8 cellular contexts compared by ENCODE assay signal in the genomic region with DNA sequence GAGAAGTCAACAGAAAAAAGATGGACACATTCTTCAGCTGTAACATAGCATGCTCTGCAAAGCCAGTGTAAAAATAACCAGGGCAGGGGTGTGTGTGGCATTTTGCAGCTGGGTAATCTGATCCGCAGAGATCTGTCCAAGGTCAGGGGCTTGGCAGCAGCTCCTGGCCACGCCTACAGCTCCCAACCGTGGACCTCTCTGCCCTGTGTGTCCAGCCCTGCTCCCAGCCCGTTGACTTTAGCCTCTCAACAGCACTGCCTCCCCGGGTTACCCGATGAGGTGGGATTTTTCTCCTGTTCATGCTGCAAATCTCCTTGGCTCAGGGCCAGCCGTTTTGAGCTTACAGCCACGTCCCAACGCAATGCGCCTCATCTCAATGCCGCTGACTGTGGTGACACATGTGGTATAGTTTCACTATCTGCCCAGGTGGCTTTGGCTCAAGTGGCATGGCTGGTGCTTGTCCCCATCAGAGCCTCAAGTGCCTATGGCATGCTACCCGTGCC.
DNase-seq lines count a peak whose midpoint lies in the region; ATAC-seq lines count a peak whose summit lies in the region.

No MANE protein-coding gene starts in this region.

- no peak overlapping the region for H3K4ac ChIP-seq in neuronal stem cell (ENCODE audit: low read length)

- no peaks in the 10 kb centered on the region for H3K79me1 ChIP-seq in neuronal stem cell (ENCODE audit: low read depth, low read length)

- no peak overlapping the region for H3K4me2 ChIP-seq in neuronal stem cell (ENCODE audit: insufficient read depth, low read length, poor library complexity, severe bottlenecking)

- no CpG with 5 or more reads among the region's 12 CpGs for WGBS in neuronal stem cell (ENCODE audit: extremely low coverage in 2 of 2, insufficient read length in 2 of 2, insufficient replicate concordance in 1 of 2), 2 donors

- H2AK5ac ChIP-seq in neuronal stem cell (ENCODE audit: low read depth, low read length): no peak overlapping the region

- H2BK120ac ChIP-seq in neuronal stem cell (ENCODE audit: low read depth, low read length): no peak overlapping the region

- peak overlapping the region; percentile 9 for H3K23ac ChIP-seq in neuronal stem cell (ENCODE audit: low read depth, low read length, poor library complexity)

- H3K36me3 ChIP-seq in duodenal mucosa (ENCODE audit: control insufficient read depth in 1 of 2, insufficient read depth in 2 of 2, low read length in 2 of 2): no peaks in the 10 kb centered on the region
- no peaks in the 10 kb centered on the region for H3K36me3 ChIP-seq in neuronal stem cell (replicated peaks in 1 of 2; ENCODE audit: control insufficient read depth in 2 of 2, insufficient read depth in 2 of 2, low read length in 2 of 2)

- no peak overlapping the region for H4K8ac ChIP-seq in neuronal stem cell (ENCODE audit: low read depth, low read length)

- no peak overlapping the region for H3K27ac ChIP-seq in duodenal mucosa (ENCODE audit: low read depth, low read length)
- no peak overlapping the region for H3K27ac ChIP-seq in neuronal stem cell (replicated peaks; ENCODE audit: low read length)

- ATAC-seq in HG02885 (IDR thresholded peaks at IDR 0.05; ENCODE audit: poor library complexity, unreplicated experiment) (no peak), HG03159 (IDR thresholded peaks at IDR 0.05; ENCODE audit: unreplicated experiment) (no peak), HG03439 (IDR thresholded peaks at IDR 0.05; ENCODE audit: unreplicated experiment) (no peak), HG03135 (IDR thresholded peaks at IDR 0.05; ENCODE audit: unreplicated experiment) (no peak)

- H3K9me3 ChIP-seq in duodenal mucosa (ENCODE audit: control insufficient read depth in 1 of 2, low read length in 2 of 2) (no peaks in the 10 kb centered on the region), neuronal stem cell (replicated peaks in 1 of 2; ENCODE audit: control insufficient read depth in 2 of 2, insufficient read depth in 1 of 2, low read depth in 1 of 2, low read length in 2 of 2) (no peaks in the 10 kb centered on the region)

- no peak overlapping the region for H2BK5ac ChIP-seq in neuronal stem cell (ENCODE audit: low read length)

- peaks cover 17 to 19% of the 10 kb centered on the region in 2 donors for H3K4me1 ChIP-seq in duodenal mucosa (ENCODE audit: control insufficient read depth in 1 of 2, insufficient read depth in 2 of 2, low read length in 2 of 2)
- H3K4me1 ChIP-seq in neuronal stem cell (ENCODE audit: control insufficient read depth in 2 of 2, insufficient read depth in 1 of 2, low read depth in 1 of 2, low read length in 2 of 2): peaks cover 0 to 4% of the 10 kb centered on the region in 2 donors

- H2BK15ac ChIP-seq in neuronal stem cell (ENCODE audit: low read length): no peak overlapping the region

- H3K4me3 ChIP-seq in duodenal mucosa (ENCODE audit: low read depth in 1 of 2, low read length in 2 of 2) (peak overlapping the region; percentile 39 to 46), neuronal stem cell (ENCODE audit: low read length in 2 of 2) (no peak overlapping the region)

- H2AFZ ChIP-seq in neuronal stem cell (ENCODE audit: low read length): no peak overlapping the region

- H2BK12ac ChIP-seq in neuronal stem cell (ENCODE audit: low read length): no peak overlapping the region

- no peak overlapping the region for H3K9ac ChIP-seq in duodenal mucosa (ENCODE audit: low read depth in 1 of 2, low read length in 2 of 2)
- H3K9ac ChIP-seq in neuronal stem cell (ENCODE audit: low read depth, low read length, poor library complexity): no peak overlapping the region

- DNase-seq in DMS79 (lab: John Stamatoyannopoulos, UW) (peak; percentile 24), NCI-H2171 treated with DMSO at 0.1 percent for 48 hours (lab: John Stamatoyannopoulos, UW) (peak; percentile 79), neuronal stem cell (ENCODE audit: low spot score) (no peak)

- no peak overlapping the region for H3K14ac ChIP-seq in neuronal stem cell (ENCODE audit: low read length)

- peaks cover 8 to 15% of the 10 kb centered on the region in 2 donors for H3K27me3 ChIP-seq in duodenal mucosa (ENCODE audit: control insufficient read depth in 1 of 2, insufficient read depth in 2 of 2, low read length in 2 of 2)
- peaks cover 0 to 24% (median 0%) of the 10 kb centered on the region in 3 experiments for H3K27me3 ChIP-seq in neuronal stem cell (ENCODE audit: control insufficient read depth in 3 of 3, insufficient read depth in 3 of 3, low read depth in 1 of 3, low read length in 3 of 3)

- no peak overlapping the region for H3K18ac ChIP-seq in neuronal stem cell (ENCODE audit: low read length)

- no peak overlapping the region for H4K91ac ChIP-seq in neuronal stem cell (ENCODE audit: low read depth, low read length, poor library complexity)

Comparison
In these comparisons a context has a peak if more than half of its experiments do, and no peak if none do; other contexts are left out.
1. H3K4me3 ChIP-seq: peak in duodenal mucosa (2 of 2); none in neuronal stem cell (0 of 2).